ENCODE assay signal across 1 cellular context in the genomic region with DNA sequence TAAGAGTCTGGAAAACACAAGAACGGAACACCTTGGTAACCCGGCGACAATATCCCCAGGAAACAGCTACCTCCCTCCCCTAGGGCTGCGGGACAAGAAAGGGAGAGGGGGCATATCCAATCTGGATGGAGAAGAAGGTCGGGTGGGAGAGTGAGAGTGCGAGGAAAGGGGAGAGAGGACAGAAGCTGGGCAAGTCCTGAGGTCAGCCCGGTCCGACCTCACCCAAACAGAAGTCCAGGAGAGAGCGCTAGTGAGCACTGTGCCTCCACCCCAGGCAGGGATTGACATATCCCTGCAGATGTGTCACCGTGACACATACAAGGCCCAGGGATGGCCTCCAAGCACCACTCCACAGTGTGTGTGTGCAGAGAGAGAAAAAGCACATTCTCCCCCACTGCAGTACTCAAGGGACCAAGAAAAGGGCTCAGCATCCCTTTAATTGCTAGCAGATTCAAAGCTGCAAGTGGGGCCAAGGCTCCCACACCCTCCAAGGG.
TF ChIP-seq lines count a peak whose summit lies in the region.

No MANE protein-coding gene starts in this region.

TF ChIP-seq in GM23338, 12 proteins besides CTCF, POLR2A, EP300 and RAD21 (continued from another document):
- TF ChIP-seq, protein P1, sequence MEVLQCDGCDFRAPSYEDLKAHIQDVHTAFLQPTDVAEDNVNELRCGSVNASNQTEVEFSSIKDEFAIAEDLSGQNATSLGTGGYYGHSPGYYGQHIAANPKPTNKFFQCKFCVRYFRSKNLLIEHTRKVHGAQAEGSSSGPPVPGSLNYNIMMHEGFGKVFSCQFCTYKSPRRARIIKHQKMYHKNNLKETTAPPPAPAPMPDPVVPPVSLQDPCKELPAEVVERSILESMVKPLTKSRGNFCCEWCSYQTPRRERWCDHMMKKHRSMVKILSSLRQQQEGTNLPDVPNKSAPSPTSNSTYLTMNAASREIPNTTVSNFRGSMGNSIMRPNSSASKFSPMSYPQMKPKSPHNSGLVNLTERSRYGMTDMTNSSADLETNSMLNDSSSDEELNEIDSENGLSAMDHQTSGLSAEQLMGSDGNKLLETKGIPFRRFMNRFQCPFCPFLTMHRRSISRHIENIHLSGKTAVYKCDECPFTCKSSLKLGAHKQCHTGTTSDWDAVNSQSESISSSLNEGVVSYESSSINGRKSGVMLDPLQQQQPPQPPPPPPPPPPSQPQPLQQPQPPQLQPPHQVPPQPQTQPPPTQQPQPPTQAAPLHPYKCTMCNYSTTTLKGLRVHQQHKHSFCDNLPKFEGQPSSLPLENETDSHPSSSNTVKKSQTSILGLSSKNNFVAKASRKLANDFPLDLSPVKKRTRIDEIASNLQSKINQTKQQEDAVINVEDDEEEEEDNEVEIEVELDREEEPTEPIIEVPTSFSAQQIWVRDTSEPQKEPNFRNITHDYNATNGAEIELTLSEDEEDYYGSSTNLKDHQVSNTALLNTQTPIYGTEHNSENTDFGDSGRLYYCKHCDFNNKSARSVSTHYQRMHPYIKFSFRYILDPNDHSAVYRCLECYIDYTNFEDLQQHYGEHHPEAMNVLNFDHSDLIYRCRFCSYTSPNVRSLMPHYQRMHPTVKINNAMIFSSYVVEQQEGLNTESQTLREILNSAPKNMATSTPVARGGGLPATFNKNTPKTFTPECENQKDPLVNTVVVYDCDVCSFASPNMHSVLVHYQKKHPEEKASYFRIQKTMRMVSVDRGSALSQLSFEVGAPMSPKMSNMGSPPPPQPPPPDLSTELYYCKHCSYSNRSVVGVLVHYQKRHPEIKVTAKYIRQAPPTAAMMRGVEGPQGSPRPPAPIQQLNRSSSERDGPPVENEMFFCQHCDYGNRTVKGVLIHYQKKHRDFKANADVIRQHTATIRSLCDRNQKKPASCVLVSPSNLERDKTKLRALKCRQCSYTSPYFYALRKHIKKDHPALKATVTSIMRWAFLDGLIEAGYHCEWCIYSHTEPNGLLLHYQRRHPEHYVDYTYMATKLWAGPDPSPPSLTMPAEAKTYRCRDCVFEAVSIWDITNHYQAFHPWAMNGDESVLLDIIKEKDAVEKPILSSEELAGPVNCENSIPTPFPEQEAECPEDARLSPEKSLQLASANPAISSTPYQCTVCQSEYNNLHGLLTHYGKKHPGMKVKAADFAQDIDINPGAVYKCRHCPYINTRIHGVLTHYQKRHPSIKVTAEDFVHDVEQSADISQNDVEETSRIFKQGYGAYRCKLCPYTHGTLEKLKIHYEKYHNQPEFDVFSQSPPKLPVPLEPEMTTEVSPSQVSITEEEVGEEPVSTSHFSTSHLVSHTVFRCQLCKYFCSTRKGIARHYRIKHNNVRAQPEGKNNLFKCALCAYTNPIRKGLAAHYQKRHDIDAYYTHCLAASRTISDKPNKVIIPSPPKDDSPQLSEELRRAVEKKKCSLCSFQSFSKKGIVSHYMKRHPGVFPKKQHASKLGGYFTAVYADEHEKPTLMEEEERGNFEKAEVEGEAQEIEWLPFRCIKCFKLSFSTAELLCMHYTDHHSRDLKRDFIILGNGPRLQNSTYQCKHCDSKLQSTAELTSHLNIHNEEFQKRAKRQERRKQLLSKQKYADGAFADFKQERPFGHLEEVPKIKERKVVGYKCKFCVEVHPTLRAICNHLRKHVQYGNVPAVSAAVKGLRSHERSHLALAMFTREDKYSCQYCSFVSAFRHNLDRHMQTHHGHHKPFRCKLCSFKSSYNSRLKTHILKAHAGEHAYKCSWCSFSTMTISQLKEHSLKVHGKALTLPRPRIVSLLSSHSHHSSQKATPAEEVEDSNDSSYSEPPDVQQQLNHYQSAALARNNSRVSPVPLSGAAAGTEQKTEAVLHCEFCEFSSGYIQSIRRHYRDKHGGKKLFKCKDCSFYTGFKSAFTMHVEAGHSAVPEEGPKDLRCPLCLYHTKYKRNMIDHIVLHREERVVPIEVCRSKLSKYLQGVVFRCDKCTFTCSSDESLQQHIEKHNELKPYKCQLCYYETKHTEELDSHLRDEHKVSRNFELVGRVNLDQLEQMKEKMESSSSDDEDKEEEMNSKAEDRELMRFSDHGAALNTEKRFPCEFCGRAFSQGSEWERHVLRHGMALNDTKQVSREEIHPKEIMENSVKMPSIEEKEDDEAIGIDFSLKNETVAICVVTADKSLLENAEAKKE (CRISPR knock-in tag; IDR thresholded peaks at IDR 0.05): no peak
- TF ChIP-seq EZH2phosphoT487 (IDR thresholded peaks at IDR 0.05; ENCODE audit: unreplicated experiment): no peak
